15 cellular contexts compared by ENCODE assay signal in genomic region chr12:108341356-108341755, GRCh38. TPM values are rescaled to one million over a fixed set of nuclear protein-coding genes. Genes with fewer than 3 reads are reported as not detected.
DNase-seq lines count a peak whose midpoint lies in the region; TF ChIP-seq lines count a peak whose summit lies in the region.
"Had no signal": no experiment of that assay in that cellular context is flagged by ENCODE, and none has a peak within 500 bp of the region (broad histone marks: within the 10 kb centered on the region; RNA-seq: fewer than 3 reads in every experiment).

No MANE protein-coding gene starts in this region.

- no peaks in the 10 kb centered on the region for H3K79me2 ChIP-seq in PC-9 (ENCODE audit: low read depth)

- no peak overlapping the region for H3K27ac ChIP-seq in A673 (ENCODE audit: low read depth, low read length, poor library complexity, severe bottlenecking)
- peak overlapping the region; percentile 90 to 96 for H3K27ac ChIP-seq in coronary artery
- H3K27ac ChIP-seq in PC-9: no peak overlapping the region
- H3K27ac ChIP-seq: A549, BLaER1, HL-60 had no signal

- no peak overlapping the region for H3K4me2 ChIP-seq in PC-9
- H3K4me2 ChIP-seq: A549, BLaER1 had no signal

- intact Hi-C loops in A673 (cut with micrococcal nuclease; ENCODE audit: unreplicated experiment): no loop called here
- intact Hi-C loops in PC-9 (cut with micrococcal nuclease; ENCODE audit: unreplicated experiment): no loop called here

- BruUV-seq in A673 (replicated peaks; lab: Mats Ljungman, UMichigan): no TSS peak
- no TSS peak for BruUV-seq in PC-9 (replicated peaks; lab: Mats Ljungman, UMichigan)

- no peak overlapping the region for H2AFZ ChIP-seq in PC-9

- H3K9me2 ChIP-seq in PC-9 (ENCODE audit: insufficient read depth): no peaks in the 10 kb centered on the region

- TF ChIP-seq POLR2A in NB4 (IDR thresholded peaks at IDR 0.05; ENCODE audit: extremely low read depth, insufficient read length): no peak

- no peaks in the 10 kb centered on the region for H3K9me3 ChIP-seq in A673 (ENCODE audit: low read depth, low read length, poor library complexity, severe bottlenecking)
- H3K9me3 ChIP-seq in PC-9 (ENCODE audit: insufficient read depth, low read depth): no peaks in the 10 kb centered on the region
- no peaks in the 10 kb centered on the region; the same call in 1 of the 2 replicates for H3K9me3 ChIP-seq in BE2C
- H3K9me3 ChIP-seq: A549, BLaER1 had no signal

- H4K20me1 ChIP-seq in PC-9 (ENCODE audit: insufficient read depth): no peaks in the 10 kb centered on the region

- peaks cover 13% of the 10 kb centered on the region for H3K4me1 ChIP-seq in A673 (ENCODE audit: insufficient read depth, low read length, poor library complexity, severe bottlenecking)
- H3K4me1 ChIP-seq in PC-9 (replicated peaks; ENCODE audit: insufficient read depth): no peaks in the 10 kb centered on the region
- peaks cover 5% of the 10 kb centered on the region for H3K4me1 ChIP-seq in BE2C
- H3K4me1 ChIP-seq: A549 had no signal

- CTCF ChIA-PET in A673 (lab: Charles Lee): no interaction called here
- CTCF ChIA-PET in PC-9 (lab: Charles Lee): no interaction called here
- CTCF ChIA-PET in HEK293T (lab: Yijun Ruan, JAX): no interaction called here

- H3K36me3 Mint-ChIP-seq in nephron progenitor cell (ENCODE audit: low read depth): no peaks in the 10 kb centered on the region
- H3K36me3 Mint-ChIP-seq: CD8-positive, alpha-beta memory T cell had no signal

- H3K4me3 ChIP-seq in A673 (ENCODE audit: low read depth, low read length, poor library complexity, severe bottlenecking): no peak overlapping the region
- no peak overlapping the region for H3K4me3 ChIP-seq in NB4 (ENCODE audit: low read depth, low read length)
- no peak overlapping the region for H3K4me3 ChIP-seq in coronary artery
- no peak overlapping the region for H3K4me3 ChIP-seq in PC-9
- H3K4me3 ChIP-seq in BE2C (ENCODE audit: low read depth, low read length): no peak overlapping the region
- H3K4me3 ChIP-seq: A549, BLaER1 had no signal

- H3K27ac Mint-ChIP-seq in nephron progenitor cell: peak overlapping the region; percentile 78
- H3K27ac Mint-ChIP-seq: CD8-positive, alpha-beta memory T cell had no signal

- no peaks in the 10 kb centered on the region for H3K27me3 Mint-ChIP-seq in nephron progenitor cell (ENCODE audit: low read depth, poor library complexity)

- peak; percentile 43 for DNase-seq in A673 (ENCODE audit: low spot score)
- DNase-seq in NB4 (ENCODE audit: low read depth): peak; percentile 61
- DNase-seq in coronary artery (ENCODE audit: low spot score): no peak
- DNase-seq in nephron progenitor cell: no peak
- DNase-seq in PC-9: no peak
- DNase-seq in HEK293T (ENCODE audit: extremely low spot score): no peak
- no peak for DNase-seq in BE2C
- DNase-seq in NCI-H1092 (lab: John Stamatoyannopoulos, UW): no peak
- DNase-seq: CD8-positive, alpha-beta memory T cell; DMS153; DMS79 treated with DMSO at 0.1 percent for 48 hours; EL had no signal

- no peaks in the 10 kb centered on the region for H3K36me3 ChIP-seq in A673 (ENCODE audit: insufficient read depth, low read length, poor library complexity, severe bottlenecking)
- H3K36me3 ChIP-seq in PC-9 (ENCODE audit: low read depth): no peaks in the 10 kb centered on the region
- H3K36me3 ChIP-seq in BE2C: no peaks in the 10 kb centered on the region
- H3K36me3 ChIP-seq: BLaER1 had no signal

- POLR2A ChIA-PET in A673 (lab: Charles Lee; ENCODE audit: low non-redundant PET): no interaction called here
- POLR2A ChIA-PET in PC-9 (lab: Charles Lee; ENCODE audit: unreplicated experiment): no interaction called here
- POLR2A ChIA-PET in HEK293T (lab: Yijun Ruan, JAX): no interaction called here

- H3K4me3 Mint-ChIP-seq in nephron progenitor cell: no peak overlapping the region
- H3K4me3 Mint-ChIP-seq: CD8-positive, alpha-beta memory T cell had no signal

- peaks cover 59% of the 10 kb centered on the region for H3K4me1 Mint-ChIP-seq in nephron progenitor cell

- TF ChIP-seq CTCF in A673 (conservative IDR thresholded peaks at IDR 0.05; ENCODE audit: low read depth, low read length) (no peak), NB4 (IDR thresholded peaks at IDR 0.05; ENCODE audit: low read depth, low read length) (no peak), coronary artery (IDR thresholded peaks at IDR 0.05) (no peak), nephron progenitor cell (IDR thresholded peaks at IDR 0.05) (no peak), PC-9 (conservative IDR thresholded peaks at IDR 0.05) (no peak), BE2C (IDR thresholded peaks at IDR 0.05; ENCODE audit: low read depth, low read length) (no peak)

- H3K9me3 Mint-ChIP-seq in nephron progenitor cell: peaks cover 4% of the 10 kb centered on the region
- H3K9me3 Mint-ChIP-seq: CD8-positive, alpha-beta memory T cell had no signal

- H3K27me3 ChIP-seq in A673 (replicated peaks; ENCODE audit: insufficient read depth, low read depth, low read length, poor library complexity) (no peaks in the 10 kb centered on the region), PC-9 (ENCODE audit: insufficient read depth, low read depth) (peaks cover 62% of the 10 kb centered on the region), BE2C (no peaks in the 10 kb centered on the region)

- no peaks in the 10 kb centered on the region for H3F3A ChIP-seq in PC-9 (ENCODE audit: insufficient read depth, low read depth)

TF ChIP-seq in HEK293T, 16 proteins besides CTCF, POLR2A, EP300 and RAD21:
- TF ChIP-seq NFRKB (IDR thresholded peaks at IDR 0.05) (no peak), FOXA1 (IDR thresholded peaks at IDR 0.05) (no peak), FOXM1 (IDR thresholded peaks at IDR 0.05; ENCODE audit: borderline replicate concordance) (no peak), FOXK2 (IDR thresholded peaks at IDR 0.05) (no peak), SUZ12 (IDR thresholded peaks at IDR 0.05) (no peak), PKNOX1 (IDR thresholded peaks at IDR 0.05) (no peak)

RNA-seq across cellular contexts. Expression of gene CMKLR1, which starts 2.2 kb away (rescaled TPM):
- total RNA-seq in A673 (2021): 0.24 and 0.57 TPM in 2 replicates
- not detected in 2 replicates for total RNA-seq in PC-9 (2021)
- 0.36 TPM for polyA plus RNA-seq in BE2C (2012; ENCODE audit: insufficient read depth, insufficient read length, low read depth)
- polyA plus RNA-seq: A549 had no signal

Comparison
In these comparisons a context has a peak if more than half of its experiments do, and no peak if none do; other contexts are left out.
1. DNase-seq: peak in A673 (single experiment) and NB4 (single experiment); none in coronary artery (single experiment), nephron progenitor cell (single experiment), PC-9 (0 of 2), HEK293T (single experiment), BE2C (single experiment) and NCI-H1092 (single experiment).
2. H3K27ac ChIP-seq: peak in coronary artery (2 of 2); none in A673 (single experiment) and PC-9 (single experiment).